Comparison of ENCODE assay signal across 21 cellular contexts in genomic region chr4:183284229-183284628, GRCh38. TPM values are rescaled to one million over a fixed set of nuclear protein-coding genes. Genes with fewer than 3 reads are reported as not detected.
A peak's percentile ranks its signal among the peaks of the same experiment; 100 is the strongest.
DNase-seq lines count a peak whose midpoint lies in the region; ATAC-seq and TF ChIP-seq lines count a peak whose summit lies in the region.
"Had no signal": no experiment of that assay in that cellular context is flagged by ENCODE, and none has a peak within 500 bp of the region (broad histone marks: within the 10 kb centered on the region; RNA-seq: fewer than 3 reads in every experiment).

No MANE protein-coding gene starts in this region.

- no peaks in the 10 kb centered on the region for H3K79me2 ChIP-seq in OCI-LY3 (ENCODE audit: low read length)

- H3K4me2 ChIP-seq in OCI-LY3 (ENCODE audit: low read length): no peak overlapping the region
- H3K4me2 ChIP-seq: PC-9 had no signal

- CTCF ChIA-PET in GM10248 (lab: Yijun Ruan, JAX): no interaction called here

- H3K36me3 Mint-ChIP-seq in activated T-cell treated with anti-CD3 and anti-CD28 coated beads, Interleukin-2, amount 50 U/mL, for 4 hours (ENCODE audit: insufficient read depth): peaks cover 11% of the 10 kb centered on the region
- H3K36me3 Mint-ChIP-seq: IgD-negative memory B cell had no signal

- no peak overlapping the region for H3K27ac ChIP-seq in OCI-LY3 (ENCODE audit: low read length)
- H3K27ac ChIP-seq: 22Rv1, PC-9, SJSA1 had no signal

- H3K4me1 Mint-ChIP-seq in activated T-cell treated with anti-CD3 and anti-CD28 coated beads, Interleukin-2, amount 50 U/mL, for 4 hours (ENCODE audit: low read depth): no peaks in the 10 kb centered on the region
- H3K4me1 Mint-ChIP-seq: CD14-positive monocyte, IgD-negative memory B cell had no signal

- H3K36me3 ChIP-seq in OCI-LY3 (replicated peaks; ENCODE audit: low read depth, low read length): no peaks in the 10 kb centered on the region

- no peaks in the 10 kb centered on the region for H3K9me3 Mint-ChIP-seq in activated T-cell treated with anti-CD3 and anti-CD28 coated beads, Interleukin-2, amount 50 U/mL, for 4 hours
- H3K9me3 Mint-ChIP-seq: T-helper 1 cell treated with Interleukin-12 subunit alpha and Interleukin-12 subunit beta and Interleukin-4 antibody, amounts not matched to agents 30 μg/mL and 1 μg/mL, for 36 hours had no signal

- no peak overlapping the region for H3K4me3 Mint-ChIP-seq in activated T-cell treated with anti-CD3 and anti-CD28 coated beads, Interleukin-2, amount 50 U/mL, for 4 hours
- H3K4me3 Mint-ChIP-seq: CD14-positive monocyte; IgD-negative memory B cell; T-helper 1 cell treated with Interleukin-12 subunit alpha and Interleukin-12 subunit beta and Interleukin-4 antibody, amounts not matched to agents 30 μg/mL and 1 μg/mL, for 36 hours had no signal

- no peaks in the 10 kb centered on the region for H3K27me3 Mint-ChIP-seq in activated T-cell treated with anti-CD3 and anti-CD28 coated beads, Interleukin-2, amount 50 U/mL, for 4 hours (ENCODE audit: low read depth)

- no peaks in the 10 kb centered on the region for H3K27me3 ChIP-seq in OCI-LY3 (ENCODE audit: low read depth, low read length)
- H3K27me3 ChIP-seq: SJSA1 had no signal

- H3K9ac ChIP-seq in OCI-LY3 (ENCODE audit: low read length): no peak overlapping the region

- H3K9me3 ChIP-seq in OCI-LY3 (ENCODE audit: insufficient read depth, low read length): no peaks in the 10 kb centered on the region
- H3K9me3 ChIP-seq: SJSA1 had no signal

- POLR2A ChIA-PET in GM10248 (lab: Yijun Ruan, JAX): no interaction called here

- TF ChIP-seq CTCF in OCI-LY3 (IDR thresholded peaks at IDR 0.05; ENCODE audit: low read depth, low read length) (no peak), GM10248 (IDR thresholded peaks at IDR 0.05; ENCODE audit: control extremely low read depth, extremely low read depth, low read depth, missing control alignments) (no peak)

- 0 out of 2 replicates have a peak overlapping the region, but pooled peaks have one; percentile 26 for H2AFZ ChIP-seq in OCI-LY3 (ENCODE audit: low read depth, low read length)
- H2AFZ ChIP-seq: PC-9 had no signal

- H4K20me1 ChIP-seq in OCI-LY3 (ENCODE audit: insufficient read depth, low read length): no peaks in the 10 kb centered on the region

- DNase-seq in DMS153 (lab: John Stamatoyannopoulos, UW) (peak; percentile 22), DMS153 treated with DMSO at 0.1 percent for 48 hours (lab: John Stamatoyannopoulos, UW; ENCODE audit: unreplicated experiment) (no peak), NCI-H1092 (lab: John Stamatoyannopoulos, UW) (peak; percentile 9), left kidney (ENCODE audit: low read depth, low spot score) (peak; percentile 60), GM10248 (ENCODE audit: extremely low spot score) (no peak), RPMI8226 (no peak)
- no peak for DNase-seq in activated T-cell treated with anti-CD3 and anti-CD28 coated beads, Interleukin-2, amount 50 U/mL, for 4 hours
- DNase-seq: GF-D8, Karpas-422, NCI-H446 treated with DMSO at 0.1 percent for 48 hours, PC-9 had no signal

- peaks cover 44% of the 10 kb centered on the region for H3K4me1 ChIP-seq in OCI-LY3 (ENCODE audit: low read length)
- H3K4me1 ChIP-seq: SJSA1 had no signal

- H3K4me3 ChIP-seq in OCI-LY3 (ENCODE audit: low read length): no peak overlapping the region
- H3K4me3 ChIP-seq: GM12878, PC-9, SJSA1 had no signal

- ATAC-seq in activated T-cell treated with anti-CD3 and anti-CD28 coated beads, Interleukin-2, amount 50 U/mL, for 4 hours: no peak
- ATAC-seq: GM12878 had no signal

RNA-seq across cellular contexts. Expression of gene CLDN22, which starts 35.8 kb away (rescaled TPM):
- not detected for total RNA-seq in activated T-cell treated with anti-CD3 and anti-CD28 coated beads, Interleukin-2, amount 50 U/mL, for 4 hours
- total RNA-seq: GM12878, H1, HT-29, MCF 10A, PC-9, SJSA1 had no signal

RNA-seq across cellular contexts. Expression of gene CLDN24, which starts 38.0 kb away (rescaled TPM):
- not detected for total RNA-seq in activated T-cell treated with anti-CD3 and anti-CD28 coated beads, Interleukin-2, amount 50 U/mL, for 4 hours
- total RNA-seq: GM12878, H1, HT-29, MCF 10A, PC-9, SJSA1 had no signal

Comparison
In these comparisons a context has a peak if more than half of its experiments do, and no peak if none do; other contexts are left out.
1. DNase-seq: peak in DMS153 (single experiment), NCI-H1092 (single experiment) and left kidney (single experiment); none in DMS153 treated with DMSO at 0.1 percent for 48 hours (single experiment), activated T-cell treated with anti-CD3 and anti-CD28 coated beads, Interleukin-2, amount 50 U/mL, for 4 hours (single experiment), GM10248 (single experiment) and RPMI8226 (single experiment).